Comparison of ENCODE assay signal across 17 cellular contexts in the genomic region with DNA sequence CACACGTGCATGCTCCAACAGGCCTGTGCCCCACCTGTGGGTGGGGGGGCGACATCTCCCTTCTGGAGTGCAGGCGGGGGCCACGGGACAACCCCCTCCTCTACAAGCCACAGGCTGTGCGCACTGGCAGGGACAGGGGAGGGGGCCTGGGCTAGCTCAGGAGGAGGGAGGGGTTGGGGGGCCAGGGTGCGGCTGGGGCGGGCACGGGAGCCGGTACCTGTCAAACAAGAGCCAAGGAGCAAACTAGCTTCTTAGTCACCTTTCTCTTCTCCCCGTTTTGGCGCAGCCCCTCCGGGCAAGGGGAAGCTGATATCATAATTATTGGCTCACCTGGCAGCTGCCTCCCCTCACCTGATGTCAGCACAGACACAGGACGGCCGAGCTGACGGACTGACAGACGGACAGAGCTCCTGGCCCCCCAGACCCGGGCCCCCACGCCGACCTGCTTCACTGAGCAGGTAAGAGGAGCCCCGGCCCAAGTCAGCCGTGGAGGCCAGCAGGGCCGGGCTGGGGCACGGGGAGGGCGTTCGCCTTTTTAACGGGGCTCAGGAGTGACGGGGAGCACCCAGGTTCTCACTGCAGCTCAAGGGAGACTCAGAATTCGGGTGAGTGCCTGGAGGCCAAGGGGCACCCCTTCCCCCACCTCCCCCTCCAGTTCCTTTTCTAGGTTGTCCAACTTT. TPM values are rescaled to one million over a fixed set of nuclear protein-coding genes. Genes with fewer than 3 reads are reported as not detected.
DNase-seq lines count a peak whose midpoint lies in the region; ATAC-seq and TF ChIP-seq lines count a peak whose summit lies in the region.
"Had no signal": no experiment of that assay in that cellular context is flagged by ENCODE, and none has a peak within 500 bp of the region (broad histone marks: within the 10 kb centered on the region; RNA-seq: fewer than 3 reads in every experiment).

A gene with protein sequence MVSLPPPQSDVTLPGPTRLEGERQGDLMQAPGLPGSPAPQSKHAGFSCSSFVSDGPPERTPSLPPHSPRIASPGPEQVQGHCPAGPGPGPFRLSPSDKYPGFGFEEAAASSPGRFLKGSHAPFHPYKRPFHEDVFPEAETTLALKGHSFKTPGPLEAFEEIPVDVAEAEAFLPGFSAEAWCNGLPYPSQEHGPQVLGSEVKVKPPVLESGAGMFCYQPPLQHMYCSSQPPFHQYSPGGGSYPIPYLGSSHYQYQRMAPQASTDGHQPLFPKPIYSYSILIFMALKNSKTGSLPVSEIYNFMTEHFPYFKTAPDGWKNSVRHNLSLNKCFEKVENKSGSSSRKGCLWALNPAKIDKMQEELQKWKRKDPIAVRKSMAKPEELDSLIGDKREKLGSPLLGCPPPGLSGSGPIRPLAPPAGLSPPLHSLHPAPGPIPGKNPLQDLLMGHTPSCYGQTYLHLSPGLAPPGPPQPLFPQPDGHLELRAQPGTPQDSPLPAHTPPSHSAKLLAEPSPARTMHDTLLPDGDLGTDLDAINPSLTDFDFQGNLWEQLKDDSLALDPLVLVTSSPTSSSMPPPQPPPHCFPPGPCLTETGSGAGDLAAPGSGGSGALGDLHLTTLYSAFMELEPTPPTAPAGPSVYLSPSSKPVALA (plus strand): TSS at position 363 of the 680 bp plus-strand sequence. CDS start 17,622 bp downstream, outside the sequence.

- no peak within 1 kb of the TSS for H3K4me3 ChIP-seq in WERI-Rb-1 (ENCODE audit: low read depth, low read length)
- peak within 1 kb of the TSS; percentile 13 to 42 (median 23) for H3K4me3 ChIP-seq in skin epidermis

- H3K27me3 ChIP-seq in WERI-Rb-1 (ENCODE audit: insufficient read depth, low read depth, severe bottlenecking), result no peaks in the 10 kb centered on the region
- peaks cover 6% of the 10 kb centered on the region for H3K27me3 ChIP-seq in foreskin keratinocyte
- H3K27me3 ChIP-seq: BE2C had no signal

- H3K36me3 ChIP-seq in WERI-Rb-1, result no peaks in the 10 kb centered on the region
- H3K36me3 ChIP-seq: BE2C had no signal

- DNase-seq in NCI-H2171 (lab: John Stamatoyannopoulos, UW) (peak; percentile 61), WERI-Rb-1 (no peak), foreskin keratinocyte (peak; percentile 21 to 54), SW480 (ENCODE audit: low spot score) (no peak)
- no peak for DNase-seq in stimulated activated CD4-positive, alpha-beta T cell treated with anti-CD3 and anti-CD28 coated beads, Interleukin-1b, Interleukin-23, amount 100 ng/mL, for 48 hours
- DNase-seq: BE2C; CD8-positive, alpha-beta memory T cell; GF-D8; GOT3; MM.1S; NCI-H2029; NCI-H226; NCI-H774 had no signal

- H3K27ac ChIP-seq in WERI-Rb-1 (peak within 1 kb of the TSS; percentile 48), foreskin keratinocyte (peak within 1 kb of the TSS; percentile 67), skin epidermis (peak within 1 kb of the TSS in 19 of 21 experiments; percentile 17 to 86 (median 65))

- H3K9me3 ChIP-seq in WERI-Rb-1 (ENCODE audit: severe bottlenecking), result no peaks in the 10 kb centered on the region
- H3K9me3 ChIP-seq: BE2C had no signal

- TF ChIP-seq CTCF in WERI-Rb-1 (IDR thresholded peaks at IDR 0.05; ENCODE audit: low read depth, low read length), result no peak
- TF ChIP-seq CTCF in foreskin keratinocyte (conservative IDR thresholded peaks at IDR 0.05), result no peak

- peaks cover 30% of the 10 kb centered on the region for H3K4me1 ChIP-seq in foreskin keratinocyte

- peak; percentile 66 for ATAC-seq in foreskin keratinocyte
- no peak for ATAC-seq in GM21576 (IDR thresholded peaks at IDR 0.05; ENCODE audit: unreplicated experiment)
- no peak for ATAC-seq in HG03095 (IDR thresholded peaks at IDR 0.05; ENCODE audit: unreplicated experiment)

RNA-seq across cellular contexts. Expression of the gene that starts here (rescaled TPM):
- total RNA-seq in foreskin keratinocyte, result 0.07 and 0.28 TPM in 2 replicates
- 0.07 and 0.18 TPM in 2 replicates for polyA plus RNA-seq in foreskin keratinocyte
- total RNA-seq: CD8-positive, alpha-beta memory T cell had no signal
- polyA plus RNA-seq: AG04450; CD8-positive, alpha-beta memory T cell had no signal

Comparison
In these comparisons a context has a peak if more than half of its experiments do, and no peak if none do; other contexts are left out.
1. Peak in DNase-seq, ATAC-seq and H3K27ac ChIP-seq in foreskin keratinocyte; RNA of the gene not detected or under 1 TPM.